In genomic region chr19:7918615-7919421, GRCh38 we compare ENCODE assay signal across 1 cellular context.
TF ChIP-seq lines count a peak whose summit lies in the region.

No MANE protein-coding gene starts in this region.

TF ChIP-seq in GM23338, 12 proteins besides CTCF, POLR2A, EP300 and RAD21:
- no peak for TF ChIP-seq POLR2AphosphoS5 (IDR thresholded peaks at IDR 0.05; ENCODE audit: low read depth)
- TF ChIP-seq EZH2phosphoT487 (IDR thresholded peaks at IDR 0.05; ENCODE audit: unreplicated experiment): no peak
TF ChIP-seq in GM23338: peak in this region for 0.
